Comparison of ENCODE assay signal across 1 cellular context in genomic region chr1:17557986-17558385, GRCh38.
TF ChIP-seq lines count a peak whose summit lies in the region.

No MANE protein-coding gene starts in this region.

TF ChIP-seq in H1, 55 proteins besides CTCF, POLR2A, EP300 and RAD21:
- TF ChIP-seq SP1 (IDR thresholded peaks at IDR 0.05; ENCODE audit: low read depth, low read length), result no peak
- no peak for TF ChIP-seq NANOG (IDR thresholded peaks at IDR 0.05; ENCODE audit: insufficient read depth, low read depth, low read length, poor library complexity, severe bottlenecking)
- no peak for TF ChIP-seq NRF1 (IDR thresholded peaks at IDR 0.05; ENCODE audit: low read depth, low read length)
- TF ChIP-seq SP4 (IDR thresholded peaks at IDR 0.05; ENCODE audit: low read length), result no peak
- TF ChIP-seq RXRA (IDR thresholded peaks at IDR 0.05; ENCODE audit: insufficient read depth, low read depth, low read length), result no peak
- no peak for TF ChIP-seq GTF2F1 (IDR thresholded peaks at IDR 0.05; ENCODE audit: borderline replicate concordance, low read depth, low read length)
- TF ChIP-seq, protein P1, sequence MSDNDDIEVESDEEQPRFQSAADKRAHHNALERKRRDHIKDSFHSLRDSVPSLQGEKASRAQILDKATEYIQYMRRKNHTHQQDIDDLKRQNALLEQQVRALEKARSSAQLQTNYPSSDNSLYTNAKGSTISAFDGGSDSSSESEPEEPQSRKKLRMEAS (IDR thresholded peaks at IDR 0.05), result no peak
- TF ChIP-seq TCF12 (IDR thresholded peaks at IDR 0.05; ENCODE audit: low read depth, low read length), result no peak
- no peak for TF ChIP-seq HDAC6 (IDR thresholded peaks at IDR 0.05; ENCODE audit: low read depth, low read length)
- no peak for TF ChIP-seq RBBP5 (IDR thresholded peaks at IDR 0.05; ENCODE audit: borderline replicate concordance, low read depth, low read length)
- TF ChIP-seq KDM5A (IDR thresholded peaks at IDR 0.05; ENCODE audit: low read length), result no peak
- TF ChIP-seq SP2 (IDR thresholded peaks at IDR 0.05; ENCODE audit: low read length), result no peak
- TF ChIP-seq RNF2 (IDR thresholded peaks at IDR 0.05; ENCODE audit: borderline replicate concordance, low read depth, low read length, missing control alignments, poor library complexity, severe bottlenecking), result no peak
- TF ChIP-seq, protein P2, sequence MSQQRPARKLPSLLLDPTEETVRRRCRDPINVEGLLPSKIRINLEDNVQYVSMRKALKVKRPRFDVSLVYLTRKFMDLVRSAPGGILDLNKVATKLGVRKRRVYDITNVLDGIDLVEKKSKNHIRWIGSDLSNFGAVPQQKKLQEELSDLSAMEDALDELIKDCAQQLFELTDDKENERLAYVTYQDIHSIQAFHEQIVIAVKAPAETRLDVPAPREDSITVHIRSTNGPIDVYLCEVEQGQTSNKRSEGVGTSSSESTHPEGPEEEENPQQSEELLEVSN (IDR thresholded peaks at IDR 0.05), result no peak
- no peak for TF ChIP-seq CTBP2 (IDR thresholded peaks at IDR 0.05; ENCODE audit: borderline replicate concordance, insufficient read depth, insufficient read length, low read length)
- TF ChIP-seq JUND (IDR thresholded peaks at IDR 0.05; ENCODE audit: low read length), result no peak
- no peak for TF ChIP-seq CHD1 (IDR thresholded peaks at IDR 0.05; ENCODE audit: low read depth, low read length)
